ENCODE assay signal across 9 cellular contexts in genomic region chr1:194362327-194362726, GRCh38.
"Had no signal": no experiment of that assay in that cellular context is flagged by ENCODE, and none has a peak within 500 bp of the region (broad histone marks: within the 10 kb centered on the region; RNA-seq: fewer than 3 reads in every experiment).

No MANE protein-coding gene starts in this region.

- H3K27ac ChIP-seq: GM23248, HL-60 had no signal

- H2AFZ ChIP-seq: GM23248 had no signal

- H3K4me3 Mint-ChIP-seq: HFFc6, IgD-negative memory B cell had no signal

- DNase-seq: GM23248, GOT3, H7, HFFc6 had no signal

- H3K9ac ChIP-seq: GM23248 had no signal

- H3K27ac Mint-ChIP-seq: HFFc6, IgD-negative memory B cell had no signal

- H3K36me3 ChIP-seq: HAP-1 had no signal

- H3K9me3 Mint-ChIP-seq: IgD-negative memory B cell had no signal

- H3K4me3 ChIP-seq: GM23248, HAP-1 had no signal

- H3K4me1 ChIP-seq: HAP-1 had no signal

- ATAC-seq: HCT116, HepG2 had no signal

- H3K27me3 Mint-ChIP-seq: IgD-negative memory B cell had no signal

- H3K9me3 ChIP-seq: HAP-1 had no signal

- H3K4me1 Mint-ChIP-seq: IgD-negative memory B cell had no signal
